ENCODE assay signal across 10 cellular contexts in genomic region chr5:94544031-94544650, GRCh38.
DNase-seq lines count a peak whose midpoint lies in the region; ATAC-seq and TF ChIP-seq lines count a peak whose summit lies in the region.
"Had no signal": no experiment of that assay in that cellular context is flagged by ENCODE, and none has a peak within 500 bp of the region (broad histone marks: within the 10 kb centered on the region; RNA-seq: fewer than 3 reads in every experiment).

No MANE protein-coding gene starts in this region.

- H3K4me1 Mint-ChIP-seq in Calu3 (ENCODE audit: low read depth, unreplicated experiment) (no peaks in the 10 kb centered on the region), mesothelial cell of epicardium (no peaks in the 10 kb centered on the region)
- H3K4me1 Mint-ChIP-seq: activated CD4-positive, alpha-beta T cell treated with anti-CD3 and anti-CD28 coated beads, Interleukin-2, amount 10 ng/mL, durations not matched to agents 7 days and 5 days had no signal

- H3K36me3 Mint-ChIP-seq in Calu3 (ENCODE audit: insufficient read depth, unreplicated experiment) (no peaks in the 10 kb centered on the region), mesothelial cell of epicardium (peaks cover 15% of the 10 kb centered on the region)

- DNase-seq in GF-D8 (lab: John Stamatoyannopoulos, UW): peak; percentile 27
- peak; percentile 79 for DNase-seq in RPMI8226
- no peak for DNase-seq in right cardiac atrium
- no peak for DNase-seq in Calu3
- DNase-seq in NK-92 treated with Interleukin-12 subunit alpha and Interleukin-12 subunit beta, amount 100 ng/mL, for 24 hours (lab: John Stamatoyannopoulos, UW): no peak
- DNase-seq in mesothelial cell of epicardium (ENCODE audit: low spot score in 2 of 2, unreplicated experiment in 2 of 2): no peak
- DNase-seq: activated CD4-positive, alpha-beta T cell treated with anti-CD3 and anti-CD28 coated beads, Interleukin-2, amount 10 ng/mL, durations not matched to agents 7 days and 5 days had no signal

- H3K27ac ChIP-seq in right cardiac atrium (ENCODE audit: low read length): no peak overlapping the region
- H3K27ac ChIP-seq: ascending aorta had no signal

- no peak overlapping the region for H3K27ac Mint-ChIP-seq in Calu3 (ENCODE audit: unreplicated experiment)
- H3K27ac Mint-ChIP-seq in mesothelial cell of epicardium: no peak overlapping the region
- H3K27ac Mint-ChIP-seq: activated CD4-positive, alpha-beta T cell treated with anti-CD3 and anti-CD28 coated beads, Interleukin-2, amount 10 ng/mL, durations not matched to agents 7 days and 5 days had no signal

- CTCF ChIA-PET in Calu3 (lab: Charles Lee): no interaction called here

- no peak for TF ChIP-seq CTCF in Calu3 (IDR thresholded peaks at IDR 0.05; ENCODE audit: unreplicated experiment)
- no peak for TF ChIP-seq CTCF in mesothelial cell of epicardium (IDR thresholded peaks at IDR 0.05; ENCODE audit: unreplicated experiment)

- no peaks in the 10 kb centered on the region for H3K27me3 ChIP-seq in right cardiac atrium (ENCODE audit: control insufficient read depth, insufficient read depth)
- H3K27me3 ChIP-seq: ascending aorta had no signal

- H3K4me3 Mint-ChIP-seq in Calu3 (ENCODE audit: low read depth, unreplicated experiment) (no peak overlapping the region), mesothelial cell of epicardium (no peak overlapping the region)
- H3K4me3 Mint-ChIP-seq: activated CD4-positive, alpha-beta T cell treated with anti-CD3 and anti-CD28 coated beads, Interleukin-2, amount 10 ng/mL, durations not matched to agents 7 days and 5 days had no signal

- no peaks in the 10 kb centered on the region for H3K9me3 ChIP-seq in right cardiac atrium (ENCODE audit: control insufficient read depth, low read length)

- peaks cover 2% of the 10 kb centered on the region for H3K4me1 ChIP-seq in right cardiac atrium (ENCODE audit: control insufficient read depth, insufficient read depth, low read length)
- H3K4me1 ChIP-seq: ascending aorta had no signal

- BruUV-seq in Calu3 (replicated peaks; lab: Mats Ljungman, UMichigan): no TSS peak

- ATAC-seq in HG02623 (IDR thresholded peaks at IDR 0.05; ENCODE audit: unreplicated experiment) (peak; percentile 68), right cardiac atrium (peak; percentile 68 to 78), HG03095 (IDR thresholded peaks at IDR 0.05; ENCODE audit: unreplicated experiment) (no peak)

- H3K27me3 Mint-ChIP-seq in Calu3 (ENCODE audit: unreplicated experiment) (no peaks in the 10 kb centered on the region), mesothelial cell of epicardium (ENCODE audit: low read depth) (no peaks in the 10 kb centered on the region)
- H3K27me3 Mint-ChIP-seq: activated CD4-positive, alpha-beta T cell treated with anti-CD3 and anti-CD28 coated beads, Interleukin-2, amount 10 ng/mL, durations not matched to agents 7 days and 5 days had no signal

- 72% methylated on average over 1 of the region's 1 CpG for WGBS in right cardiac atrium

- no peak overlapping the region for H3K4me3 ChIP-seq in right cardiac atrium (ENCODE audit: low read length)
- H3K4me3 ChIP-seq: ascending aorta had no signal

- intact Hi-C loops in right cardiac atrium (cut with DNase I) (no loop called here), Calu3 (cut with micrococcal nuclease; ENCODE audit: unreplicated experiment) (no loop called here)

- H3K9me3 Mint-ChIP-seq in Calu3 (ENCODE audit: low read depth, unreplicated experiment): peaks cover 9% of the 10 kb centered on the region
- H3K9me3 Mint-ChIP-seq in mesothelial cell of epicardium: peaks cover 50% of the 10 kb centered on the region

Comparison
In these comparisons a context has a peak if more than half of its experiments do, and no peak if none do; other contexts are left out.
1. DNase-seq: peak in GF-D8 (single experiment) and RPMI8226 (single experiment); none in right cardiac atrium (0 of 3), Calu3 (single experiment), NK-92 treated with Interleukin-12 subunit alpha and Interleukin-12 subunit beta, amount 100 ng/mL, for 24 hours (single experiment) and mesothelial cell of epicardium (0 of 2).